33 cellular contexts compared by ENCODE assay signal in genomic region chr12:132043770-132044467, GRCh38.
"Had no signal": no experiment of that assay in that cellular context is flagged by ENCODE, and none has a peak within 500 bp of the region (broad histone marks: within the 10 kb centered on the region; RNA-seq: fewer than 3 reads in every experiment).

No MANE protein-coding gene starts in this region.

- H3K27me3 Mint-ChIP-seq: activated CD4-positive, alpha-beta memory T cell treated with anti-CD3 and anti-CD28 coated beads, Interleukin-2, amount 10 ng/mL, durations not matched to agents 7 days and 5 days; activated CD8-positive, alpha-beta memory T cell treated with anti-CD3 and anti-CD28 coated beads, Interleukin-2, amount 10 ng/mL, durations not matched to agents 7 days and 5 days; activated naive CD8-positive, alpha-beta T cell treated with anti-CD3 and anti-CD28 coated beads, Interleukin-2, amount 10 ng/mL, durations not matched to agents 7 days and 5 days had no signal

- H3K4me2 ChIP-seq: PC-9 had no signal

- H3K27me3 ChIP-seq: adrenal gland, body of pancreas had no signal

- H3K9me3 Mint-ChIP-seq: activated CD4-positive, alpha-beta memory T cell treated with anti-CD3 and anti-CD28 coated beads, Interleukin-2, amount 10 ng/mL, durations not matched to agents 7 days and 5 days; activated naive CD8-positive, alpha-beta T cell treated with anti-CD3 and anti-CD28 coated beads, Interleukin-2, amount 10 ng/mL, durations not matched to agents 7 days and 5 days; activated T-helper 2 cell treated with anti-CD3 and anti-CD28 coated beads, Interferon-gamma antibody, Interleukin-2, Interleukin-4, amounts not matched to agents 10 μg/mL and 5 μg/mL and 100 μg/mL, durations not matched to agents 14 hours and 24 hours and 36 hours had no signal

- H3K27ac Mint-ChIP-seq: activated CD4-positive, alpha-beta memory T cell treated with anti-CD3 and anti-CD28 coated beads, Interleukin-2, amount 10 ng/mL, durations not matched to agents 7 days and 5 days; activated CD8-positive, alpha-beta memory T cell treated with anti-CD3 and anti-CD28 coated beads, Interleukin-2, amount 10 ng/mL, durations not matched to agents 7 days and 5 days; activated naive CD8-positive, alpha-beta T cell treated with anti-CD3 and anti-CD28 coated beads, Interleukin-2, amount 10 ng/mL, durations not matched to agents 7 days and 5 days; activated T-helper 2 cell treated with anti-CD3 and anti-CD28 coated beads, Interferon-gamma antibody, Interleukin-2, Interleukin-4, amounts not matched to agents 10 μg/mL and 5 μg/mL and 100 μg/mL, durations not matched to agents 14 hours and 24 hours and 36 hours had no signal

- H3K9me3 ChIP-seq: adrenal gland, body of pancreas had no signal

- H3K4me3 ChIP-seq: adrenal gland, body of pancreas, PC-9 had no signal

- H3K4me1 ChIP-seq: adrenal gland had no signal

- H2AFZ ChIP-seq: PC-9 had no signal

- DNase-seq: activated CD4-positive, alpha-beta memory T cell treated with anti-CD3 and anti-CD28 coated beads, Interleukin-2, amount 10 ng/mL, durations not matched to agents 7 days and 5 days; activated CD4-positive, alpha-beta T cell treated with anti-CD3 and anti-CD28 coated beads for 1 hour; activated CD4-positive, alpha-beta T cell treated with anti-CD3 and anti-CD28 coated beads for 48 hours; activated CD4-positive, CD25-positive, alpha-beta regulatory T cell; activated CD8-positive, alpha-beta memory T cell treated with anti-CD3 and anti-CD28 coated beads for 24 hours; activated CD8-positive, alpha-beta memory T cell treated with anti-CD3 and anti-CD28 coated beads, Interleukin-2, amount 10 ng/mL, durations not matched to agents 7 days and 5 days; activated CD8-positive, alpha-beta memory T cell treated with anti-CD3 and anti-CD28 coated beads, Interleukin-2, amount 50 U/mL, for 48 hours; activated gamma-delta T cell treated with Interleukin-2 at 50 U/mL for 16 hours; activated naive CD4-positive, alpha-beta T cell treated with anti-CD3 and anti-CD28 coated beads, Interleukin-2, amount 50 U/mL, for 16 hours; activated naive CD8-positive, alpha-beta T cell treated with anti-CD3 and anti-CD28 coated beads, Interleukin-2, amount 10 ng/mL, durations not matched to agents 7 days and 5 days; adrenal gland; body of pancreas; Kasumi-1; KG1; MM.1S; NCI-H1092 treated with DMSO at 0.1 percent for 48 hours; NCI-H1417; NCI-H146; NCI-H187; NCI-H2029 treated with DMSO at 0.1 percent for 48 hours; NCI-H2107; NCI-H2171; NCI-H510A; NCI-H526; NCI-H748 treated with DMSO at 0.1 percent for 48 hours; PC-9; Right ventricle myocardium superior; SW 1271; T-helper 1 cell; T-helper 2 cell; T-helper 9 cell had no signal

- ATAC-seq: activated CD8-positive, alpha-beta memory T cell treated with anti-CD3 and anti-CD28 coated beads, Interleukin-2, amount 10 ng/mL, durations not matched to agents 7 days and 5 days; body of pancreas had no signal

- H3K27ac ChIP-seq: adrenal gland, body of pancreas, PC-9, VCaP had no signal

- H3K4me3 Mint-ChIP-seq: activated CD4-positive, alpha-beta memory T cell treated with anti-CD3 and anti-CD28 coated beads, Interleukin-2, amount 10 ng/mL, durations not matched to agents 7 days and 5 days; activated CD8-positive, alpha-beta memory T cell treated with anti-CD3 and anti-CD28 coated beads, Interleukin-2, amount 10 ng/mL, durations not matched to agents 7 days and 5 days; activated naive CD8-positive, alpha-beta T cell treated with anti-CD3 and anti-CD28 coated beads, Interleukin-2, amount 10 ng/mL, durations not matched to agents 7 days and 5 days had no signal
